Comparison of ENCODE assay signal across 8 cellular contexts in genomic region chr13:48533207-48533499, GRCh38. TPM values are rescaled to one million over a fixed set of nuclear protein-coding genes. Genes with fewer than 3 reads are reported as not detected.
DNase-seq lines count a peak whose midpoint lies in the region; TF ChIP-seq lines count a peak whose summit lies in the region.

No MANE protein-coding gene starts in this region.

- H3K36me3 ChIP-seq in mesendoderm (ENCODE audit: control insufficient read depth, insufficient read depth, low read length), result no peaks in the 10 kb centered on the region
- no peaks in the 10 kb centered on the region for H3K36me3 ChIP-seq in uterus

- no peak for DNase-seq in activated naive CD4-positive, alpha-beta T cell treated with anti-CD3 and anti-CD28 coated beads for 36 hours
- no peak for DNase-seq in activated naive CD4-positive, alpha-beta T cell treated with anti-CD3 and anti-CD28 coated beads, Interleukin-2, amount 50 U/mL, for 16 hours
- peak; percentile 22 for DNase-seq in cerebellar cortex (ENCODE audit: low spot score)
- no peak for DNase-seq in mesendoderm
- DNase-seq in uterus, result no peak
- DNase-seq in 8988T, result no peak
- no peak for DNase-seq in DMS114 treated with DMSO at 0.1 percent for 48 hours (lab: John Stamatoyannopoulos, UW; ENCODE audit: unreplicated experiment)
- DNase-seq in pons (ENCODE audit: low spot score), result no peak

- peak overlapping the region; percentile 20 for H3K4ac ChIP-seq in mesendoderm (ENCODE audit: low read depth, low read length)

- H3K27ac ChIP-seq in mesendoderm (ENCODE audit: low read depth, low read length), result peak overlapping the region; percentile 89
- H3K27ac ChIP-seq in uterus, result peak overlapping the region; percentile 96 to 99

- H3K9ac ChIP-seq in mesendoderm (ENCODE audit: low read length), result peak overlapping the region; percentile 95

- H3K9me3 ChIP-seq in uterus, result no peaks in the 10 kb centered on the region

- peak overlapping the region; percentile 97 for H3K27ac Mint-ChIP-seq in activated naive CD4-positive, alpha-beta T cell treated with anti-CD3 and anti-CD28 coated beads for 36 hours

- no peak overlapping the region for H3K23ac ChIP-seq in mesendoderm (ENCODE audit: low read length)

- H2BK15ac ChIP-seq in mesendoderm (replicated peaks; ENCODE audit: low read depth), result no peak overlapping the region

- peak overlapping the region; percentile 93 for H3K4me3 Mint-ChIP-seq in activated naive CD4-positive, alpha-beta T cell treated with anti-CD3 and anti-CD28 coated beads for 36 hours

- no peaks in the 10 kb centered on the region for H3K27me3 ChIP-seq in mesendoderm (ENCODE audit: insufficient read depth, low read length, poor library complexity)
- H3K27me3 ChIP-seq in uterus, result no peaks in the 10 kb centered on the region

- whole genome bisulfite sequencing in mesendoderm (ENCODE audit: extremely low coverage, insufficient coverage, low lambda C conversion rate), result no CpG with 5 or more reads among the region's 16 CpGs

- no peak for TF ChIP-seq CTCF in uterus (IDR thresholded peaks at IDR 0.05)

- no peak for TF ChIP-seq POLR2A in uterus (IDR thresholded peaks at IDR 0.05)

- CTCF ChIA-PET in activated naive CD4-positive, alpha-beta T cell treated with anti-CD3 and anti-CD28 coated beads for 36 hours (lab: Charles Lee), result interaction anchor here (0.5 to 1.6 kb wide), 3 partner anchors 14 to 47 kb away, joined by 3 to 5 read pairs (median 4); no protein-coding TSS in a partner anchor

- peaks cover 9% of the 10 kb centered on the region for H3K79me1 ChIP-seq in mesendoderm (ENCODE audit: low read length)

- no peak overlapping the region for H2AK5ac ChIP-seq in mesendoderm (ENCODE audit: low read length)

- H2BK5ac ChIP-seq in mesendoderm (ENCODE audit: low read length), result peak overlapping the region; percentile 66

- no peak overlapping the region for H4K8ac ChIP-seq in mesendoderm (ENCODE audit: low read depth, low read length)

- H3K4me2 ChIP-seq in mesendoderm (ENCODE audit: low read length), result peak overlapping the region; percentile 58

- no peak overlapping the region for H2BK120ac ChIP-seq in mesendoderm (ENCODE audit: low read depth, low read length)

- H4K5ac ChIP-seq in mesendoderm (ENCODE audit: low read length), result no peak overlapping the region

- peaks cover 17% of the 10 kb centered on the region for H3K4me1 Mint-ChIP-seq in activated naive CD4-positive, alpha-beta T cell treated with anti-CD3 and anti-CD28 coated beads for 36 hours (ENCODE audit: low read depth)

- no peaks in the 10 kb centered on the region for H3K36me3 Mint-ChIP-seq in activated naive CD4-positive, alpha-beta T cell treated with anti-CD3 and anti-CD28 coated beads for 36 hours (ENCODE audit: low read depth)

- H3K4me1 ChIP-seq in mesendoderm (ENCODE audit: control insufficient read depth, low read depth, low read length) (peaks cover 14% of the 10 kb centered on the region), uterus (peaks cover 0 to 4% of the 10 kb centered on the region in 2 donors)

- peaks cover 12% of the 10 kb centered on the region for H3K79me2 ChIP-seq in mesendoderm (ENCODE audit: control insufficient read depth, insufficient read depth, low read length)

- H3K4me3 ChIP-seq in mesendoderm (ENCODE audit: low read length) (peak overlapping the region; percentile 17), uterus (peak overlapping the region; percentile 81 to 92)

- H3K18ac ChIP-seq in mesendoderm (ENCODE audit: low read length), result peak overlapping the region; percentile 3

- H3K56ac ChIP-seq in mesendoderm (ENCODE audit: low read length), result peak overlapping the region; percentile 99

- no peaks in the 10 kb centered on the region for H3K9me3 Mint-ChIP-seq in activated naive CD4-positive, alpha-beta T cell treated with anti-CD3 and anti-CD28 coated beads for 36 hours

- intact Hi-C loops in activated naive CD4-positive, alpha-beta T cell treated with anti-CD3 and anti-CD28 coated beads for 36 hours (cut with micrococcal nuclease), result loop anchor here (2.0 to 5.0 kb wide), 5 partner anchors 30 to 496 kb away; partner anchors contain the start of genes CYSLTR2, ITM2B and NUDT15
- intact Hi-C loops in uterus (cut with DNase I; ENCODE audit: low total_unique reads), result no loop called here

- no peaks in the 10 kb centered on the region for H3K27me3 Mint-ChIP-seq in activated naive CD4-positive, alpha-beta T cell treated with anti-CD3 and anti-CD28 coated beads for 36 hours (ENCODE audit: low read depth)

RNA-seq across cellular contexts. Expression of gene RCBTB2, which starts 0.3 kb away (rescaled TPM):
- 1 to 10 TPM; 1.2 to 1.4 TPM for total RNA-seq in activated naive CD4-positive, alpha-beta T cell treated with anti-CD3 and anti-CD28 coated beads for 36 hours
- polyA plus RNA-seq in mesendoderm (2013, experiment 1 of 2), result 8.9 TPM
- polyA plus RNA-seq in mesendoderm (2013, experiment 2 of 2), result 9.0 TPM
- 10 to 100 TPM in 2 of 4 donors, 1 to 10 TPM in 2; 2.6 to 72.0 (median 9.5) TPM for total RNA-seq in uterus
